8 cellular contexts compared by ENCODE assay signal in genomic region chr21:29196664-29197052, GRCh38.
DNase-seq lines count a peak whose midpoint lies in the region; ATAC-seq and TF ChIP-seq lines count a peak whose summit lies in the region.

No MANE protein-coding gene starts in this region.

- H3K4me3 ChIP-seq in lower lobe of right lung, result peak overlapping the region; percentile 30

- H3K4me3 Mint-ChIP-seq in Calu3 (ENCODE audit: low read depth, unreplicated experiment), result peak overlapping the region; percentile 61

- H3K27ac ChIP-seq in RWPE1 (peak overlapping the region; percentile 49; the same call in 1 of the 2 replicates), lower lobe of right lung (peak overlapping the region; percentile 64)

- POLR2A ChIA-PET in RWPE1 (lab: Yijun Ruan, JAX; ENCODE audit: low non-redundant PET), result no interaction called here

- peaks cover 4% of the 10 kb centered on the region for H3K9me3 Mint-ChIP-seq in Calu3 (ENCODE audit: low read depth, unreplicated experiment)

- peaks cover 18% of the 10 kb centered on the region for H3K36me3 Mint-ChIP-seq in Calu3 (ENCODE audit: insufficient read depth, unreplicated experiment)

- H3K36me3 ChIP-seq in lower lobe of right lung, result no peaks in the 10 kb centered on the region

- H3K27ac Mint-ChIP-seq in Calu3 (ENCODE audit: unreplicated experiment), result peak overlapping the region; percentile 98

- H3K4me1 Mint-ChIP-seq in Calu3 (ENCODE audit: low read depth, unreplicated experiment), result peaks cover 34% of the 10 kb centered on the region

- no peaks in the 10 kb centered on the region for H3K27me3 Mint-ChIP-seq in Calu3 (ENCODE audit: unreplicated experiment)

- intact Hi-C loops in Calu3 (cut with micrococcal nuclease; ENCODE audit: unreplicated experiment) (loop anchor here (1.0 kb wide), 1 partner anchor 14 kb away; no protein-coding TSS in a partner anchor), lower lobe of right lung (cut with DNase I) (no loop called here)

- peak; percentile 20 for ATAC-seq in GM21529 (IDR thresholded peaks at IDR 0.05; ENCODE audit: unreplicated experiment)
- peak in 1 of 2 donors; percentile 36 for ATAC-seq in lower lobe of right lung

- no peaks in the 10 kb centered on the region for H3K27me3 ChIP-seq in lower lobe of right lung (ENCODE audit: low read depth)

- CTCF ChIA-PET in Calu3 (lab: Charles Lee) (interaction anchor here (1.4 kb wide), 1 partner anchor 10 kb away, joined by 4 read pairs; no protein-coding TSS in a partner anchor), RWPE1 (lab: Yijun Ruan, JAX) (interaction anchor here (0.6 to 1.8 kb wide), 2 partner anchors 28 to 91 kb away, joined by 3 to 4 read pairs; no protein-coding TSS in a partner anchor)

- TSS peak; percentile 85 for BruUV-seq in Calu3 (replicated peaks; lab: Mats Ljungman, UMichigan)

- peaks cover 32% of the 10 kb centered on the region for H3K4me1 ChIP-seq in lower lobe of right lung

- TF ChIP-seq CTCF in Calu3 (IDR thresholded peaks at IDR 0.05; ENCODE audit: unreplicated experiment) (no peak), RWPE1 (conservative IDR thresholded peaks at IDR 0.05; ENCODE audit: low read depth) (no peak), lower lobe of right lung (IDR thresholded peaks at IDR 0.05) (no peak)

- no peak for DNase-seq in Calu3
- no peak for DNase-seq in RWPE1 (ENCODE audit: low spot score)
- DNase-seq in lower lobe of right lung, result no peak
- DNase-seq in NCI-H2029 treated with DMSO at 0.1 percent for 48 hours (lab: John Stamatoyannopoulos, UW), result no peak
- no peak for DNase-seq in NK-92 treated with Interleukin-12 subunit alpha and Interleukin-12 subunit beta, amount 100 ng/mL, for 24 hours (lab: John Stamatoyannopoulos, UW)
- DNase-seq in HuH-7.5 (ENCODE audit: low spot score), result no peak
- no peak for DNase-seq in putamen (ENCODE audit: low spot score)

- H3K9me3 ChIP-seq in lower lobe of right lung, result peaks cover 14% of the 10 kb centered on the region
